Comparison of ENCODE assay signal across 8 cellular contexts in the genomic region with DNA sequence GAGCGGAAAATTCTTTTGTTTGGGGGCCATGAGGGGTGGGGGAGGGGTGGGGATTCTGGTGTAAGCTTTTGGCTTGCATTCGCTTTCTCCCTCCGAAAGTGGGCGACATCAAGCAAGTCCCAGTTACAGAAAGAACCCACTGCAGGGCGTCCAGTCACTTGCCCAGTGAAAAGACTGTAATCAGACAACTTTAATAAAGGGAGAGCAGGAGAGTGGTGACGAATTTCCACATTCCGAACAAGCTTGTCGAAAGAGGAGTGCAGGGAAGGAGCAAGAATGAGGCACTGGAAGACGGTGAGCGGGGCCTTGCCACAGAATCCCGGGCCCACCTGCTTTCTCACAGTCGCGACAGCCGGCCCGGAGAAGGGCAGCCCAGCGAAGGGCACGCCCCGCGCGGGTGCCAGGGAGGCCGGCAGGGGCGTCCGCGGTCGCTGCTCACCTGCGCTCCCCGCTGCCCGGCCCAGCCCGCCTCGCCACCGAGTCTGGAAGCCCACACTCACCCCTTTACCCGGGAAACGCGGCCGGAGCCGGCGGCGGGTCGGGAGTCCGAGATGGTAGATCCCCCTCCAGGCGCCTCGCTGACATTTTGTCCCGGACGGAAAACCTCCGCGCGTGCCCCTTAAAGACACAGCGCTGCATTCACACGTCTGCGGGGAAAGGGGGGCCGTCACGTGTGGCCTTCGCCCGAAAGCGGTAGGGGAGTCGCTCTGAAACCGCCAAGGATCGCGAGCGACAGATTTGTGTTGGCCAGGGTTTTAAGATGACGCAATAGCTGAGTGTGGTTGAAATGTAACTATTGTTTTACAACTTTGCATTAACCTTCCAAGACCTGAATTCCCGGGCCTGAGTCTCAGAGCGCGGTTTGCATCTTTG. TPM values are rescaled to one million over a fixed set of nuclear protein-coding genes. Genes with fewer than 3 reads are reported as not detected.
DNase-seq lines count a peak whose midpoint lies in the region; ATAC-seq and TF ChIP-seq lines count a peak whose summit lies in the region.

A gene with protein sequence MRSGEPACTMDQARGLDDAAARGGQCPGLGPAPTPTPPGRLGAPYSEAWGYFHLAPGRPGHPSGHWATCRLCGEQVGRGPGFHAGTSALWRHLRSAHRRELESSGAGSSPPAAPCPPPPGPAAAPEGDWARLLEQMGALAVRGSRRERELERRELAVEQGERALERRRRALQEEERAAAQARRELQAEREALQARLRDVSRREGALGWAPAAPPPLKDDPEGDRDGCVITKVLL (minus strand): TSS at position 675 of the 873 bp plus-strand sequence. CDS start 9,407 bp downstream, outside the sequence.

- peak; percentile 53 for ATAC-seq in GM19328 (IDR thresholded peaks at IDR 0.05; ENCODE audit: unreplicated experiment)

- no peaks in the 10 kb centered on the region for H3K27me3 ChIP-seq in BLaER1 treated with 17β-estradiol and CSF1 and Interleukin-3, amounts not matched to agents 10 nM and 100 nM

- H3K4me3 Mint-ChIP-seq in endothelial cell (ENCODE audit: unreplicated experiment), result peak within 1 kb of the TSS; percentile 99

- H3K27ac Mint-ChIP-seq in endothelial cell (ENCODE audit: unreplicated experiment), result peak within 1 kb of the TSS; percentile 99

- peaks cover 14 to 32% (median 21%) of the 10 kb centered on the region in 10 experiments for H3K4me1 ChIP-seq in BLaER1 treated with 17β-estradiol and CSF1 and Interleukin-3, amounts not matched to agents 10 nM and 100 nM
- H3K4me1 ChIP-seq in mesodermal cell (ENCODE audit: control insufficient read depth, insufficient read depth, low read length, poor library complexity, severe bottlenecking), result peaks cover 4% of the 10 kb centered on the region

- peak within 1 kb of the TSS; percentile 70 to 91 (median 83) for H3K4me3 ChIP-seq in BLaER1 treated with 17β-estradiol and CSF1 and Interleukin-3, amounts not matched to agents 10 nM and 100 nM
- H3K4me3 ChIP-seq in mesodermal cell (ENCODE audit: extremely low read depth, insufficient read depth, low read length, poor library complexity, severe bottlenecking), result peak within 1 kb of the TSS; percentile 67

- peak; percentile 14 for TF ChIP-seq CTCF in endothelial cell (IDR thresholded peaks at IDR 0.05; ENCODE audit: unreplicated experiment)

- H3K27ac ChIP-seq in BLaER1 treated with 17β-estradiol and CSF1 and Interleukin-3, amounts not matched to agents 10 nM and 100 nM, result peak within 1 kb of the TSS; percentile 81 to 98 (median 95)
- H3K27ac ChIP-seq in mesodermal cell (ENCODE audit: low read depth, low read length, severe bottlenecking), result peak within 1 kb of the TSS; percentile 93

- 1% methylated on average over 33 to 50 of the region's 64 CpGs for WGBS in mesodermal cell (ENCODE audit: insufficient coverage in 2 of 2), 2 experiments

- H3K9me3 Mint-ChIP-seq in endothelial cell (ENCODE audit: unreplicated experiment), result no peaks in the 10 kb centered on the region

- peak; percentile 51 for DNase-seq in HS-27A (ENCODE audit: low read depth)
- DNase-seq in NOMO-1 treated with DMSO at 0.1 percent for 48 hours (lab: John Stamatoyannopoulos, UW; ENCODE audit: unreplicated experiment), result peak; percentile 62
- DNase-seq in activated CD8-positive, alpha-beta memory T cell treated with anti-CD3 and anti-CD28 coated beads, Interleukin-2, amount 50 U/mL, for 48 hours, result peak; percentile 79
- peak; percentile 63 for DNase-seq in endothelial cell (ENCODE audit: low spot score)
- DNase-seq in stimulated activated CD8-positive, alpha-beta memory T cell treated with anti-CD3 and anti-CD28 coated beads, Interleukin-4, amount 100 ng/mL, for 4 hours (ENCODE audit: low read depth in 2 of 2, low spot score in 1 of 2), result peak; percentile 24 to 27

- peaks cover 14% of the 10 kb centered on the region for H3K36me3 Mint-ChIP-seq in endothelial cell (ENCODE audit: low read depth, unreplicated experiment)

- peaks cover 18% of the 10 kb centered on the region for H3K4me1 Mint-ChIP-seq in endothelial cell (ENCODE audit: unreplicated experiment)

- H3K36me3 ChIP-seq in BLaER1 treated with 17β-estradiol and CSF1 and Interleukin-3, amounts not matched to agents 10 nM and 100 nM, result peaks cover 3 to 24% (median 17%) of the 10 kb centered on the region in 11 experiments; a peak in 17 of 22 replicates
- no peaks in the 10 kb centered on the region for H3K36me3 ChIP-seq in mesodermal cell (ENCODE audit: control insufficient read depth, insufficient read depth, low read length)

- H3K9ac ChIP-seq in BLaER1 treated with 17β-estradiol and CSF1 and Interleukin-3, amounts not matched to agents 10 nM and 100 nM, result peak within 1 kb of the TSS; percentile 90 to 99 (median 95)

- H3K4me2 ChIP-seq in BLaER1 treated with 17β-estradiol and CSF1 and Interleukin-3, amounts not matched to agents 10 nM and 100 nM, result peak within 1 kb of the TSS; percentile 77 to 96 (median 86)

- no peaks in the 10 kb centered on the region for H4K20me1 ChIP-seq in BLaER1 treated with 17β-estradiol and CSF1 and Interleukin-3, amounts not matched to agents 10 nM and 100 nM

- peaks cover 7% of the 10 kb centered on the region for H3K27me3 Mint-ChIP-seq in endothelial cell (ENCODE audit: unreplicated experiment)

- H3K9me3 ChIP-seq in BLaER1 treated with 17β-estradiol and CSF1 and Interleukin-3, amounts not matched to agents 10 nM and 100 nM (replicated peaks in 1 of 11), result peaks cover 0 to 24% (median 4%) of the 10 kb centered on the region in 11 experiments; a peak in 9 of 22 replicates
- peaks cover 5% of the 10 kb centered on the region for H3K9me3 ChIP-seq in mesodermal cell (ENCODE audit: control insufficient read depth, low read length)

RNA-seq across cellular contexts. Expression of the gene that starts here (rescaled TPM):
- 13.0 TPM for total RNA-seq in endothelial cell (ENCODE audit: unreplicated experiment)
- polyA plus RNA-seq in mesodermal cell (2013, experiment 1 of 2), result 4.1 TPM
- 2.3 TPM for polyA plus RNA-seq in mesodermal cell (2013, experiment 2 of 2)

Comparison
In these comparisons a context has a peak if more than half of its experiments do, and no peak if none do; other contexts are left out.
1. Peak in every context shown above with its lines: DNase-seq, ATAC-seq, H3K4me3 ChIP-seq and H3K27ac ChIP-seq.
2. DNase-seq: peak in every context shown above with its lines; median percentile 79 in activated CD8-positive, alpha-beta memory T cell treated with anti-CD3 and anti-CD28 coated beads, Interleukin-2, amount 50 U/mL, for 48 hours; 63 in endothelial cell; 62 in NOMO-1 treated with DMSO at 0.1 percent for 48 hours; 51 in HS-27A; 26 in stimulated activated CD8-positive, alpha-beta memory T cell treated with anti-CD3 and anti-CD28 coated beads, Interleukin-4, amount 100 ng/mL, for 4 hours.